1 cellular context compared by ENCODE assay signal in genomic region chr20:34928411-34928810, GRCh38.
TF ChIP-seq lines count a peak whose summit lies in the region.

No MANE protein-coding gene starts in this region.

TF ChIP-seq in endothelial cell of umbilical vein, 7 proteins besides CTCF, POLR2A, EP300 and RAD21:
- TF ChIP-seq MYC (IDR thresholded peaks at IDR 0.05; ENCODE audit: low read depth, low read length) (no peak), MAX (IDR thresholded peaks at IDR 0.05; ENCODE audit: insufficient read depth, insufficient read length) (no peak), POLR2AphosphoS5 (IDR thresholded peaks at IDR 0.05; ENCODE audit: insufficient read depth, low read depth, low read length) (no peak), EZH2 (IDR thresholded peaks at IDR 0.05; ENCODE audit: borderline replicate concordance, low read depth, low read length, severe bottlenecking) (no peak), FOS (IDR thresholded peaks at IDR 0.05; ENCODE audit: borderline replicate concordance, insufficient read depth, low read length) (no peak), GATA2 (IDR thresholded peaks at IDR 0.05; ENCODE audit: insufficient read depth, insufficient read length, low read depth, low read length) (no peak), JUN (IDR thresholded peaks at IDR 0.05; ENCODE audit: borderline replicate concordance, insufficient read depth, insufficient read length, low read depth) (no peak)
